Comparison of ENCODE assay signal across 8 cellular contexts in the genomic region with DNA sequence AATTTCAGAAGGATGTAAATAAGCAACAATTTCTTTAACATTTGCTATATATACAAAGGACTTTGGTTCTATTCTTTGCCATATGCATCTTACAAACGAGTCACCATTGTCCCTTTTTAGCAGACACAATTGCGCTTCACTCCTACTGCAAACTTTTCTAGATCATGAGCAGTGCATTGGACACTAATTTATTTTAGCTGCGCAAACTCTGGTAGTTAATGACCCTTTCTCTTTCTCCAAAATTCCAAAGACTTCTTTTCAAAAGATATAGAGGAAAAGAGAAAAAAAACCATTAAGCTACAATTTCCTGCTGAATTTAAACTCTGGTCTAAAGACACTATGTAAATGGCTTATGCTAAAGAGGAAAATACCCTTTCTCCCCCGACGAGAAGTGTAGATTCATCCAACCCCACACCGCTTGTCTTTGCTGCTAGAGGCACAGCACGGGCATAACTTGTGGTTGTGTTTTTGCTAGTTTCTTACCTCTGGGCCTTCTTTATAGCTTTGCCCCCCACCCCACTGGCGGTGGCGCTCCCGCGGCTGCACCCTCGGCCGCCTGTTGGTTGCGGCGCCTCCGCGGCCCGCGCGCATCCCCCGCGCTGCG.
DNase-seq lines count a peak whose midpoint lies in the region; ATAC-seq and TF ChIP-seq lines count a peak whose summit lies in the region.

No MANE protein-coding gene starts in this region.

- H3K27me3 Mint-ChIP-seq in MCF 10A (ENCODE audit: insufficient read depth, unreplicated experiment), result no peaks in the 10 kb centered on the region
- peaks cover 30% of the 10 kb centered on the region for H3K27me3 Mint-ChIP-seq in activated T-helper 1 cell treated with anti-CD3 and anti-CD28 coated beads, Interleukin-12 subunit alpha, Interleukin-12 subunit beta, Interleukin-2, Interleukin-4 antibody, amounts not matched to agents 30 ng/mL and 10 ng/mL and 1 ng/mL, durations not matched to agents 14 hours and 24 hours and 36 hours (ENCODE audit: insufficient read depth)
- H3K27me3 Mint-ChIP-seq in mesothelial cell of epicardium (ENCODE audit: low read depth), result no peaks in the 10 kb centered on the region

- H3K4me1 Mint-ChIP-seq in MCF 10A (ENCODE audit: insufficient read depth, unreplicated experiment), result peaks cover 5% of the 10 kb centered on the region
- peaks cover 7% of the 10 kb centered on the region for H3K4me1 Mint-ChIP-seq in activated T-helper 1 cell treated with anti-CD3 and anti-CD28 coated beads, Interleukin-12 subunit alpha, Interleukin-12 subunit beta, Interleukin-2, Interleukin-4 antibody, amounts not matched to agents 30 ng/mL and 10 ng/mL and 1 ng/mL, durations not matched to agents 14 hours and 24 hours and 36 hours (ENCODE audit: low read depth)
- H3K4me1 Mint-ChIP-seq in mesothelial cell of epicardium, result peaks cover 60% of the 10 kb centered on the region

- DNase-seq in breast epithelium (ENCODE audit: low spot score in 2 of 2) (no peak), MCF 10A (ENCODE audit: unreplicated experiment) (no peak), mesothelial cell of epicardium (ENCODE audit: low spot score in 2 of 2, unreplicated experiment in 2 of 2) (no peak), SW 1271 (lab: John Stamatoyannopoulos, UW) (no peak)
- DNase-seq in activated T-helper 1 cell treated with anti-CD3 and anti-CD28 coated beads, Interleukin-12 subunit alpha, Interleukin-12 subunit beta, Interleukin-2, Interleukin-4 antibody, amounts not matched to agents 30 ng/mL and 10 ng/mL and 1 ng/mL, durations not matched to agents 14 hours and 24 hours and 36 hours (ENCODE audit: low spot score), result no peak
- no peak for DNase-seq in stimulated activated CD4-positive, alpha-beta T cell treated with anti-CD3 and anti-CD28 coated beads, Interleukin-4, amount 100 ng/mL, for 1 hour
- no peak for DNase-seq in activated CD8-positive, alpha-beta memory T cell treated with anti-CD3 and anti-CD28 coated beads, Interleukin-2, amount 50 U/mL, for 4 hours

- no peaks in the 10 kb centered on the region for H3K9me3 Mint-ChIP-seq in MCF 10A (ENCODE audit: unreplicated experiment)
- H3K9me3 Mint-ChIP-seq in activated T-helper 1 cell treated with anti-CD3 and anti-CD28 coated beads, Interleukin-12 subunit alpha, Interleukin-12 subunit beta, Interleukin-2, Interleukin-4 antibody, amounts not matched to agents 30 ng/mL and 10 ng/mL and 1 ng/mL, durations not matched to agents 14 hours and 24 hours and 36 hours, result no peaks in the 10 kb centered on the region
- no peaks in the 10 kb centered on the region for H3K9me3 Mint-ChIP-seq in mesothelial cell of epicardium

- H3K36me3 Mint-ChIP-seq in MCF 10A (ENCODE audit: insufficient read depth, unreplicated experiment) (no peaks in the 10 kb centered on the region), mesothelial cell of epicardium (peaks cover 3% of the 10 kb centered on the region)
- H3K36me3 Mint-ChIP-seq in activated T-helper 1 cell treated with anti-CD3 and anti-CD28 coated beads, Interleukin-12 subunit alpha, Interleukin-12 subunit beta, Interleukin-2, Interleukin-4 antibody, amounts not matched to agents 30 ng/mL and 10 ng/mL and 1 ng/mL, durations not matched to agents 14 hours and 24 hours and 36 hours (ENCODE audit: low read depth), result peaks cover 23% of the 10 kb centered on the region

- intact Hi-C loops in breast epithelium (cut with DNase I; ENCODE audit: low total_unique reads), result no loop called here
- intact Hi-C loops in MCF 10A (cut with micrococcal nuclease), result no loop called here
- intact Hi-C loops in activated T-helper 1 cell treated with anti-CD3 and anti-CD28 coated beads, Interleukin-12 subunit alpha, Interleukin-12 subunit beta, Interleukin-2, Interleukin-4 antibody, amounts not matched to agents 30 ng/mL and 10 ng/mL and 1 ng/mL, durations not matched to agents 14 hours and 24 hours and 36 hours (cut with micrococcal nuclease), result loop anchor here (1.0 to 10.0 kb wide), 4 partner anchors 489 to 1659 kb away; a partner anchor contains a TSS

- no peak for TF ChIP-seq CTCF in breast epithelium (IDR thresholded peaks at IDR 0.05)
- no peak for TF ChIP-seq CTCF in MCF 10A (IDR thresholded peaks at IDR 0.05; ENCODE audit: unreplicated experiment)
- TF ChIP-seq CTCF in mesothelial cell of epicardium (IDR thresholded peaks at IDR 0.05; ENCODE audit: unreplicated experiment), result no peak

- CTCF ChIA-PET in MCF 10A (lab: Yijun Ruan, JAX), result interaction anchor here (0.8 to 2.8 kb wide), 5 partner anchors 10 to 483 kb away, joined by 3 to 14 read pairs (median 5); no protein-coding TSS in a partner anchor

- ATAC-seq in HG03460 (IDR thresholded peaks at IDR 0.05; ENCODE audit: unreplicated experiment), result peak; percentile 20

- H3K27ac Mint-ChIP-seq in MCF 10A (ENCODE audit: low read depth, unreplicated experiment) (no peak overlapping the region), mesothelial cell of epicardium (peak overlapping the region; percentile 98)
- no peak overlapping the region for H3K27ac Mint-ChIP-seq in activated T-helper 1 cell treated with anti-CD3 and anti-CD28 coated beads, Interleukin-12 subunit alpha, Interleukin-12 subunit beta, Interleukin-2, Interleukin-4 antibody, amounts not matched to agents 30 ng/mL and 10 ng/mL and 1 ng/mL, durations not matched to agents 14 hours and 24 hours and 36 hours

- H3K9me3 ChIP-seq in breast epithelium, result no peaks in the 10 kb centered on the region

- H3K36me3 ChIP-seq in breast epithelium, result no peaks in the 10 kb centered on the region

- no TSS peak for BruUV-seq in MCF 10A (replicated peaks; lab: Mats Ljungman, UMichigan)

- H3K4me3 Mint-ChIP-seq in MCF 10A (ENCODE audit: unreplicated experiment) (no peak overlapping the region), mesothelial cell of epicardium (peak overlapping the region; percentile 84)
- peak overlapping the region; percentile 57 for H3K4me3 Mint-ChIP-seq in activated T-helper 1 cell treated with anti-CD3 and anti-CD28 coated beads, Interleukin-12 subunit alpha, Interleukin-12 subunit beta, Interleukin-2, Interleukin-4 antibody, amounts not matched to agents 30 ng/mL and 10 ng/mL and 1 ng/mL, durations not matched to agents 14 hours and 24 hours and 36 hours

- POLR2A ChIA-PET in MCF 10A (lab: Yijun Ruan, JAX), result interaction anchor here (1.8 kb wide), 1 partner anchor 289 kb away, joined by 3 read pairs; no protein-coding TSS in a partner anchor

- H3K4me1 ChIP-seq in breast epithelium, result peaks cover 0 to 6% of the 10 kb centered on the region in 2 donors

- H3K27me3 ChIP-seq in breast epithelium, result peaks cover 4 to 93% of the 10 kb centered on the region in 2 donors

- TF ChIP-seq POLR2A in breast epithelium (IDR thresholded peaks at IDR 0.05), result no peak

- peak overlapping the region; percentile 46 to 54 (median 49) for H3K4me3 ChIP-seq in breast epithelium

- H3K27ac ChIP-seq in breast epithelium, result no peak overlapping the region
